ENCODE assay signal across 8 cellular contexts in the genomic region with DNA sequence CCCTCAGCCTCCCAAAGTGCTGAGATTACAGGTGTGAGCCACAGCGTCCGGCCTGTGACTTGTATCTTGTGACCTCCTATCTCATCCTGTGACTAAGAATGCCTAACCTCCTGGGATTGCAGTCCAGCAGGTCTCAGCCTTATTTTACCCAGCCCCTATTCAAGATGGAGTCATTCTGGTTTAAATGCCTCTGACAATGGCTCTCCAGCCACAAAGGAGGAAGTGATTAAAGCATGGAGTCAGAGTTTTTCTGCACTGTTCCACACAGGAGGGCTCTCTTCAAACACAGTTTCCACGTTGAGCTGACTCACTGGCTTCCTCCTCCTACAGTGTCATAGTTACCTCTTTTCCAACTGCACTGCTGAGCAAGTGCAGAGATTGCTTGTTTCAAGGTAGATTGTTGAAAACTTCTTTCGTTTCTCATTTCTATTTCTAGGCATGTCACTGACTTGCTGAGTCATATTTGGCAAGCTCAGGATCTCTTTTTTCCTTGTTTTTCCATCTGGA. TPM values are rescaled to one million over a fixed set of nuclear protein-coding genes. Genes with fewer than 3 reads are reported as not detected.
DNase-seq lines count a peak whose midpoint lies in the region; ATAC-seq lines count a peak whose summit lies in the region.

No MANE protein-coding gene starts in this region.

- H3K4me3 Mint-ChIP-seq in activated T-helper 17 cell treated with anti-CD3 and anti-CD28 coated beads, Interleukin-2, amount 50 U/mL, for 72 hours, result peak overlapping the region; percentile 4
- no peak overlapping the region for H3K4me3 Mint-ChIP-seq in stimulated activated memory B cell treated with anti-CD40 and anti-IgM and Interleukin-4, amounts not matched to agents 10 μg/mL and 1 μg/mL and 100 μg/mL, for 72 hours

- DNase-seq in A172 (ENCODE audit: low spot score) (peak; percentile 77), LoVo (ENCODE audit: low spot score) (peak; percentile 60), islet precursor cell (peak; percentile 60), OCI-M2 (lab: John Stamatoyannopoulos, UW; ENCODE audit: unreplicated experiment) (no peak), amniotic stem cell (lab: John Stamatoyannopoulos, UW) (no peak)

- no peaks in the 10 kb centered on the region for H3K4me1 Mint-ChIP-seq in activated T-helper 17 cell treated with anti-CD3 and anti-CD28 coated beads, Interleukin-2, amount 50 U/mL, for 72 hours
- peaks cover 35% of the 10 kb centered on the region for H3K4me1 Mint-ChIP-seq in stimulated activated memory B cell treated with anti-CD40 and anti-IgM and Interleukin-4, amounts not matched to agents 10 μg/mL and 1 μg/mL and 100 μg/mL, for 72 hours

- no peaks in the 10 kb centered on the region for H3K9me3 Mint-ChIP-seq in activated T-helper 17 cell treated with anti-CD3 and anti-CD28 coated beads, Interleukin-2, amount 50 U/mL, for 72 hours
- H3K9me3 Mint-ChIP-seq in stimulated activated memory B cell treated with anti-CD40 and anti-IgM and Interleukin-4, amounts not matched to agents 10 μg/mL and 1 μg/mL and 100 μg/mL, for 72 hours, result no peaks in the 10 kb centered on the region

- peak overlapping the region; percentile 44 for H3K27ac Mint-ChIP-seq in activated T-helper 17 cell treated with anti-CD3 and anti-CD28 coated beads, Interleukin-2, amount 50 U/mL, for 72 hours
- H3K27ac Mint-ChIP-seq in stimulated activated memory B cell treated with anti-CD40 and anti-IgM and Interleukin-4, amounts not matched to agents 10 μg/mL and 1 μg/mL and 100 μg/mL, for 72 hours, result peak overlapping the region; percentile 59

- ATAC-seq in GM18909 (IDR thresholded peaks at IDR 0.05; ENCODE audit: poor library complexity, unreplicated experiment), result peak; percentile 62
- peak; percentile 99 for ATAC-seq in activated T-helper 17 cell treated with anti-CD3 and anti-CD28 coated beads, Interleukin-2, amount 50 U/mL, for 72 hours (replicated peaks)
- peak; percentile 88 for ATAC-seq in stimulated activated memory B cell treated with anti-CD40 and anti-IgM and Interleukin-4, amounts not matched to agents 10 μg/mL and 1 μg/mL and 100 μg/mL, for 72 hours

- no peaks in the 10 kb centered on the region for H3K36me3 Mint-ChIP-seq in activated T-helper 17 cell treated with anti-CD3 and anti-CD28 coated beads, Interleukin-2, amount 50 U/mL, for 72 hours (ENCODE audit: low read depth)
- no peaks in the 10 kb centered on the region for H3K36me3 Mint-ChIP-seq in stimulated activated memory B cell treated with anti-CD40 and anti-IgM and Interleukin-4, amounts not matched to agents 10 μg/mL and 1 μg/mL and 100 μg/mL, for 72 hours

- no peaks in the 10 kb centered on the region for H3K27me3 Mint-ChIP-seq in activated T-helper 17 cell treated with anti-CD3 and anti-CD28 coated beads, Interleukin-2, amount 50 U/mL, for 72 hours
- no peaks in the 10 kb centered on the region for H3K27me3 Mint-ChIP-seq in stimulated activated memory B cell treated with anti-CD40 and anti-IgM and Interleukin-4, amounts not matched to agents 10 μg/mL and 1 μg/mL and 100 μg/mL, for 72 hours

RNA-seq across cellular contexts. Expression of gene SIPA1L1, which starts 29.3 kb away (rescaled TPM):
- 3.7 and 4.9 TPM in 2 replicates for total RNA-seq in A172 (2014; rRNA removed; shearing (Covaris generic))
- total RNA-seq in activated T-helper 17 cell treated with anti-CD3 and anti-CD28 coated beads, Interleukin-2, amount 50 U/mL, for 72 hours, result 10 to 100 TPM; 43.3 to 51.9 TPM

Comparison
In these comparisons a context has a peak if more than half of its experiments do, and no peak if none do; other contexts are left out.
1. DNase-seq: peak in A172 (single experiment), LoVo (single experiment) and islet precursor cell (single experiment); none in OCI-M2 (single experiment) and amniotic stem cell (single experiment).
2. Peak in every context shown above with its lines, with median percentiles within 50 percentile points of each other: ATAC-seq.